In the genomic region with DNA sequence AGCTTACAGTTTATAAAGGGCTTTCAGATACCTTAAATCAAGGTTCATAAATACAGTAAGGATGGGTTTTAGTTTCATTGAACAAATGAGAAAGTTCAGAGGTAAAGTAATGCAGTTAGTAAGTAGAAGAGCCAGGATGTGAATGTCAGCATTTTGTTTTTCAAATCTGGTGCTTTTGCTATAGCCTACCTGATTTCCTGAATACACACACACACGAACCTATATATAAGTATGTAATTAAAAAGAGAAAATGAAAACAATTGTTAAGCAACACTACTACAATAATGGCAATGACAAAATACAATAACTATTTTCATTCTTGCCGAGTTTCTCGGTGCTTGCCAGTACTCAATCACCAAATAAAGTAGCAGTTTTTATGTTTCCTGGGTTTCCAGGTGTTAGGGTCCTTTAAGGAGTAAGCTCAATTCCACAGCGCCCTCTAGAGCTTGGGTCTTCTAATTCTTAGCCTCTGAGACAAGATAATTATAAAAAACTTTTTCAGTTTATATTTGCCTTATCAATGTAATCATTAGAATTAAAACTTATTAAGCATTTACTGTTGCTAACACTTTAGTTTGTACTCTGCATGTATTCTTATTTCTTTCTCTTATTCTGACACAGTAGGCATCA, we compare ENCODE assay signal across 8 cellular contexts.
DNase-seq lines count a peak whose midpoint lies in the region; ATAC-seq, FAIRE-seq and TF ChIP-seq lines count a peak whose summit lies in the region.

No MANE protein-coding gene starts in this region.

- no peak overlapping the region for H3K14ac ChIP-seq in neuronal stem cell (ENCODE audit: low read length)

- no peaks in the 10 kb centered on the region for H3K9me3 ChIP-seq in left ventricle myocardium inferior (replicated peaks)
- H3K9me3 ChIP-seq in neuronal stem cell (replicated peaks in 1 of 2; ENCODE audit: control insufficient read depth in 2 of 2, insufficient read depth in 1 of 2, low read depth in 1 of 2, low read length in 2 of 2) = no peaks in the 10 kb centered on the region

- H3K36me3 ChIP-seq in left ventricle myocardium inferior (no peaks in the 10 kb centered on the region), neuronal stem cell (replicated peaks in 1 of 2; ENCODE audit: control insufficient read depth in 2 of 2, insufficient read depth in 2 of 2, low read length in 2 of 2) (no peaks in the 10 kb centered on the region)

- no peak overlapping the region for H4K8ac ChIP-seq in neuronal stem cell (ENCODE audit: low read depth, low read length)

- no peak overlapping the region for H3K4me3 ChIP-seq in left ventricle myocardium inferior
- no peak overlapping the region for H3K4me3 ChIP-seq in neuronal stem cell (ENCODE audit: low read length in 2 of 2)

- H3K79me1 ChIP-seq in neuronal stem cell (ENCODE audit: low read depth, low read length) = no peaks in the 10 kb centered on the region

- no peak overlapping the region for H2BK12ac ChIP-seq in neuronal stem cell (ENCODE audit: low read length)

- no peak overlapping the region for H3K9ac ChIP-seq in neuronal stem cell (ENCODE audit: low read depth, low read length, poor library complexity)

- H2BK15ac ChIP-seq in neuronal stem cell (ENCODE audit: low read length) = no peak overlapping the region

- H3K4ac ChIP-seq in neuronal stem cell (ENCODE audit: low read length) = no peak overlapping the region

- no peak for DNase-seq in left ventricle myocardium inferior
- no peak for DNase-seq in Right ventricle myocardium inferior (ENCODE audit: missing footprints)
- DNase-seq in OCI-M1 (lab: John Stamatoyannopoulos, UW) = peak; percentile 55
- peak; percentile 17 for DNase-seq in neuronal stem cell (ENCODE audit: low spot score)
- DNase-seq in ureter (ENCODE audit: low spot score) = no peak
- DNase-seq in 8988T = no peak

- H3K4me2 ChIP-seq in neuronal stem cell (ENCODE audit: insufficient read depth, low read length, poor library complexity, severe bottlenecking) = no peak overlapping the region

- no peak overlapping the region for H2AK5ac ChIP-seq in neuronal stem cell (ENCODE audit: low read depth, low read length)

- no peak overlapping the region for H2BK5ac ChIP-seq in neuronal stem cell (ENCODE audit: low read length)

- no peak overlapping the region for H3K27ac ChIP-seq in left ventricle myocardium inferior (replicated peaks)
- H3K27ac ChIP-seq in neuronal stem cell (replicated peaks; ENCODE audit: low read length) = no peak overlapping the region

- no CpG with 5 or more reads among the region's 4 CpGs for WGBS in neuronal stem cell (ENCODE audit: extremely low coverage in 2 of 2, insufficient read length in 2 of 2, insufficient replicate concordance in 1 of 2), 2 donors

- H3K4me1 ChIP-seq in left ventricle myocardium inferior (peaks cover 3% of the 10 kb centered on the region), neuronal stem cell (ENCODE audit: control insufficient read depth in 2 of 2, insufficient read depth in 1 of 2, low read depth in 1 of 2, low read length in 2 of 2) (no peaks in the 10 kb centered on the region)

- no peak overlapping the region for H2AFZ ChIP-seq in neuronal stem cell (ENCODE audit: low read length)

- no peaks in the 10 kb centered on the region for H3K27me3 ChIP-seq in left ventricle myocardium inferior (ENCODE audit: low read depth)
- no peaks in the 10 kb centered on the region for H3K27me3 ChIP-seq in neuronal stem cell (ENCODE audit: control insufficient read depth in 3 of 3, insufficient read depth in 3 of 3, low read depth in 1 of 3, low read length in 3 of 3)

- H2BK120ac ChIP-seq in neuronal stem cell (ENCODE audit: low read depth, low read length) = no peak overlapping the region

- no peak overlapping the region for H3K18ac ChIP-seq in neuronal stem cell (ENCODE audit: low read length)

- ATAC-seq in Right ventricle myocardium inferior (no peak), HG03025 (IDR thresholded peaks at IDR 0.05; ENCODE audit: low FRiP score, unreplicated experiment) (peak; percentile 78)

- FAIRE-seq in colon (lab: Jason Lieb, UNC) = peak; percentile 75

- no peak overlapping the region for H4K91ac ChIP-seq in neuronal stem cell (ENCODE audit: low read depth, low read length, poor library complexity)

- intact Hi-C loops in left ventricle myocardium inferior (cut with micrococcal nuclease) (no loop called here), Right ventricle myocardium inferior (cut with DNase I) (no loop called here)

- no peak overlapping the region for H3K23ac ChIP-seq in neuronal stem cell (ENCODE audit: low read depth, low read length, poor library complexity)

- TF ChIP-seq CTCF in left ventricle myocardium inferior (IDR thresholded peaks at IDR 0.05; ENCODE audit: borderline replicate concordance) = peak; percentile 26

Comparison
In these comparisons a context has a peak if more than half of its experiments do, and no peak if none do; other contexts are left out.
1. DNase-seq: peak in OCI-M1 (single experiment) and neuronal stem cell (single experiment); none in left ventricle myocardium inferior (single experiment), Right ventricle myocardium inferior (single experiment), ureter (single experiment) and 8988T (single experiment).